8 cellular contexts compared by ENCODE assay signal in genomic region chr11:65662247-65662801, GRCh38. TPM values are rescaled to one million over a fixed set of nuclear protein-coding genes. Genes with fewer than 3 reads are reported as not detected.
DNase-seq lines count a peak whose midpoint lies in the region; TF ChIP-seq lines count a peak whose summit lies in the region.

No MANE protein-coding gene starts in this region.

- H3K4me3 ChIP-seq in SJCRH30: peak overlapping the region; percentile 72
- H3K4me3 ChIP-seq in fibroblast of lung (replicated peaks in 1 of 4; ENCODE audit: control extremely low read depth in 1 of 4, insufficient read depth in 1 of 4, low read depth in 3 of 4, low read length in 4 of 4): peak overlapping the region; percentile 90 to 96 (median 94)
- peak overlapping the region; percentile 94 for H3K4me3 ChIP-seq in retinal pigment epithelial cell (ENCODE audit: low read length)

- peaks cover 32% of the 10 kb centered on the region for H3K79me2 ChIP-seq in fibroblast of lung (ENCODE audit: control insufficient read depth, insufficient read depth, low read length)

- H3K27me3 ChIP-seq in SJCRH30: no peaks in the 10 kb centered on the region
- H3K27me3 ChIP-seq in fibroblast of lung (ENCODE audit: control insufficient read depth, insufficient read depth, low read length): no peaks in the 10 kb centered on the region

- peak overlapping the region; percentile 89 for H3K4me3 Mint-ChIP-seq in activated T-cell treated with anti-CD3 and anti-CD28 coated beads, Interleukin-2, amount 50 U/mL, for 24 hours

- no peaks in the 10 kb centered on the region for H3K27me3 Mint-ChIP-seq in activated T-cell treated with anti-CD3 and anti-CD28 coated beads, Interleukin-2, amount 50 U/mL, for 24 hours

- no peak for DNase-seq in activated T-cell treated with anti-CD3 and anti-CD28 coated beads, Interleukin-2, amount 50 U/mL, for 24 hours
- no peak for DNase-seq in activated T-cell treated with anti-CD3 and anti-CD28 coated beads, Interleukin-2, amount 50 U/mL, for 48 hours
- DNase-seq in SJCRH30 (no peak), fibroblast of lung (ENCODE audit: low read depth in 2 of 2) (peak in 1 of 2 donors; percentile 14), retinal pigment epithelial cell (ENCODE audit: low read depth) (no peak), kidney tubule cell (ENCODE audit: low spot score) (no peak), HK-2 (ENCODE audit: unreplicated experiment) (no peak), NOMO-1 (lab: John Stamatoyannopoulos, UW; ENCODE audit: unreplicated experiment in 2 of 2) (no peak)

- peaks cover 4% of the 10 kb centered on the region; the same call in 1 of the 2 replicates for H3K4me1 ChIP-seq in SJCRH30
- peaks cover 10% of the 10 kb centered on the region for H3K4me1 ChIP-seq in fibroblast of lung (ENCODE audit: control insufficient read depth, extremely low read depth, insufficient read depth, low read length)

- H3K9ac ChIP-seq in fibroblast of lung (ENCODE audit: insufficient read depth, low read length): peak overlapping the region; percentile 88

- peaks cover 56% of the 10 kb centered on the region for H3K4me1 Mint-ChIP-seq in activated T-cell treated with anti-CD3 and anti-CD28 coated beads, Interleukin-2, amount 50 U/mL, for 24 hours (ENCODE audit: low read depth)

- H3K27ac ChIP-seq in SJCRH30: no peak overlapping the region
- H3K27ac ChIP-seq in fibroblast of lung (ENCODE audit: insufficient read depth, low read length): peak overlapping the region; percentile 94

- peak overlapping the region; percentile 98 for H3K4me2 ChIP-seq in fibroblast of lung (ENCODE audit: extremely low read depth, insufficient read depth, low read length)

- TF ChIP-seq CTCF in fibroblast of lung (conservative IDR thresholded peaks at IDR 0.05 in 1 of 2, IDR thresholded peaks at IDR 0.05 in 1 of 2; ENCODE audit: low read depth in 1 of 2, low read length in 2 of 2) (no peak), retinal pigment epithelial cell (conservative IDR thresholded peaks at IDR 0.05; ENCODE audit: low read depth, low read length) (no peak)

- H3K36me3 ChIP-seq in SJCRH30: peaks cover 28% of the 10 kb centered on the region
- H3K36me3 ChIP-seq in fibroblast of lung (ENCODE audit: control insufficient read depth, insufficient read depth, low read length): peaks cover 32% of the 10 kb centered on the region

- no peaks in the 10 kb centered on the region for H3K9me3 Mint-ChIP-seq in activated T-cell treated with anti-CD3 and anti-CD28 coated beads, Interleukin-2, amount 50 U/mL, for 24 hours

- H2AFZ ChIP-seq in fibroblast of lung (ENCODE audit: low read length): no peak overlapping the region

- H3K9me3 ChIP-seq in SJCRH30 (replicated peaks): no peaks in the 10 kb centered on the region
- no peaks in the 10 kb centered on the region for H3K9me3 ChIP-seq in fibroblast of lung (ENCODE audit: control insufficient read depth, insufficient read depth, low read depth, low read length)

- H3K36me3 Mint-ChIP-seq in activated T-cell treated with anti-CD3 and anti-CD28 coated beads, Interleukin-2, amount 50 U/mL, for 24 hours (ENCODE audit: low read depth): peaks cover 50% of the 10 kb centered on the region

- H4K20me1 ChIP-seq in fibroblast of lung (ENCODE audit: control insufficient read depth, extremely low read depth, insufficient read depth, low read length): no peaks in the 10 kb centered on the region

- peak overlapping the region; percentile 92 for H3K27ac Mint-ChIP-seq in activated T-cell treated with anti-CD3 and anti-CD28 coated beads, Interleukin-2, amount 50 U/mL, for 24 hours

RNA-seq across cellular contexts. Expression of gene RELA, which starts 0.4 kb away (rescaled TPM):
- total RNA-seq in SJCRH30 (2014; rRNA removed; shearing (Covaris generic)): 37.3 and 38.3 TPM in 2 replicates
- 13.9 and 15.7 TPM in 2 replicates for total RNA-seq in fibroblast of lung
- polyA plus RNA-seq in fibroblast of lung: 23.0 and 31.8 TPM in 2 replicates
- 46.7 and 57.7 TPM in 2 replicates for polyA plus RNA-seq in fibroblast of lung (2012)
- 145 and 281 TPM in 2 replicates for polyA minus RNA-seq in fibroblast of lung (ENCODE audit: low replicate concordance)

RNA-seq across cellular contexts. Expression of gene SIPA1, which starts 24.4 kb away (rescaled TPM):
- 2.8 and 2.9 TPM in 2 replicates for total RNA-seq in SJCRH30 (2014; rRNA removed; shearing (Covaris generic))
- 13.6 and 32.5 TPM in 2 replicates for total RNA-seq in fibroblast of lung
- polyA plus RNA-seq in fibroblast of lung: 7.8 and 15.4 TPM in 2 replicates
- polyA plus RNA-seq in fibroblast of lung (2012): 26.1 and 51.6 TPM in 2 replicates
- 62.6 and 96.0 TPM in 2 replicates for polyA minus RNA-seq in fibroblast of lung (ENCODE audit: low replicate concordance)

RNA-seq across cellular contexts. Expression of gene PCNX3, which starts 46.7 kb away (rescaled TPM):
- total RNA-seq in SJCRH30 (2014; rRNA removed; shearing (Covaris generic)): 24.3 and 27.1 TPM in 2 replicates
- 11.0 and 14.7 TPM in 2 replicates for total RNA-seq in fibroblast of lung
- polyA plus RNA-seq in fibroblast of lung: 8.0 and 14.5 TPM in 2 replicates
- 16.1 and 25.3 TPM in 2 replicates for polyA plus RNA-seq in fibroblast of lung (2012)
- 80.6 and 89.1 TPM in 2 replicates for polyA minus RNA-seq in fibroblast of lung (ENCODE audit: low replicate concordance)

RNA-seq across cellular contexts. Expression of gene MAP3K11, which starts 48.3 kb away (rescaled TPM):
- total RNA-seq in SJCRH30 (2014; rRNA removed; shearing (Covaris generic)): 20.5 and 24.3 TPM in 2 replicates
- 16.7 and 19.3 TPM in 2 replicates for total RNA-seq in fibroblast of lung
- 10.6 and 14.7 TPM in 2 replicates for polyA plus RNA-seq in fibroblast of lung
- polyA plus RNA-seq in fibroblast of lung (2012): 20.2 and 31.5 TPM in 2 replicates
- polyA minus RNA-seq in fibroblast of lung (ENCODE audit: low replicate concordance): 45.3 and 49.2 TPM in 2 replicates

RNA-seq across cellular contexts. Expression of gene KAT5, which starts 49.7 kb away (rescaled TPM):
- 30.7 and 34.0 TPM in 2 replicates for total RNA-seq in SJCRH30 (2014; rRNA removed; shearing (Covaris generic))
- total RNA-seq in fibroblast of lung: 31.3 and 50.4 TPM in 2 replicates
- polyA plus RNA-seq in fibroblast of lung: 27.8 and 34.0 TPM in 2 replicates
- 25.4 and 35.8 TPM in 2 replicates for polyA plus RNA-seq in fibroblast of lung (2012)
- polyA minus RNA-seq in fibroblast of lung (ENCODE audit: low replicate concordance): 44.1 and 85.2 TPM in 2 replicates
